8 cellular contexts compared by ENCODE assay signal in genomic region chr10:71766717-71767419, GRCh38. TPM values are rescaled to one million over a fixed set of nuclear protein-coding genes. Genes with fewer than 3 reads are reported as not detected.
DNase-seq lines count a peak whose midpoint lies in the region; ATAC-seq and TF ChIP-seq lines count a peak whose summit lies in the region.

No MANE protein-coding gene starts in this region.

- TF ChIP-seq CTCF in GM13976 (IDR thresholded peaks at IDR 0.05; ENCODE audit: borderline replicate concordance, control extremely low read depth, extremely low read depth, insufficient read depth, missing control alignments): no peak
- TF ChIP-seq CTCF in neural progenitor cell (IDR thresholded peaks at IDR 0.05): no peak

- no peaks in the 10 kb centered on the region for H3K9me3 ChIP-seq in esophagus (ENCODE audit: control insufficient read depth in 2 of 2, insufficient read depth in 1 of 2, low read depth in 1 of 2, low read length in 1 of 2)
- no peaks in the 10 kb centered on the region for H3K9me3 ChIP-seq in neural progenitor cell (ENCODE audit: low read depth)

- H3K27me3 Mint-ChIP-seq in neural progenitor cell (ENCODE audit: insufficient read depth, low read depth): peaks cover 15% of the 10 kb centered on the region

- no peak overlapping the region for H3K4me2 ChIP-seq in neural progenitor cell

- no peaks in the 10 kb centered on the region for H4K20me1 ChIP-seq in neural progenitor cell (ENCODE audit: low read depth)

- H3K4me1 ChIP-seq in esophagus (ENCODE audit: control insufficient read depth in 2 of 2, insufficient read depth in 2 of 2, low read length in 1 of 2) (peaks cover 32 to 56% of the 10 kb centered on the region in 2 donors), neural progenitor cell (peaks cover 4% of the 10 kb centered on the region)

- H3K27ac Mint-ChIP-seq in neural progenitor cell: peak overlapping the region; percentile 60

- H3F3A ChIP-seq in neural progenitor cell (ENCODE audit: low read depth): no peaks in the 10 kb centered on the region

- H3K27me3 ChIP-seq in esophagus (ENCODE audit: control insufficient read depth in 1 of 2, insufficient read depth in 2 of 2, low read length in 2 of 2): no peaks in the 10 kb centered on the region
- H3K27me3 ChIP-seq in neural progenitor cell: peaks cover 14% of the 10 kb centered on the region

- no peaks in the 10 kb centered on the region for H3K9me3 Mint-ChIP-seq in neural progenitor cell

- H3K9ac ChIP-seq in neural progenitor cell: no peak overlapping the region

- in situ Hi-C loops in GM13976 (cut with MboI; ENCODE audit: low sequenced_read_pairs, unreplicated experiment): no loop called here

- DNase-seq in GM13976 (ENCODE audit: low spot score) (peak; percentile 57), SW480 (ENCODE audit: low spot score) (peak; percentile 94), neural progenitor cell (ENCODE audit: low spot score) (no peak), middle frontal gyrus (ENCODE audit: extremely low spot score, low spot score) (no peak), NCI-H1436 treated with DMSO at 0.1 percent for 48 hours (lab: John Stamatoyannopoulos, UW) (no peak)
- DNase-seq in stimulated activated CD4-positive, alpha-beta T cell treated with anti-CD3 and anti-CD28 coated beads, Interleukin-2, amount 100 ng/mL, for 24 hours: no peak

- H3K4me3 ChIP-seq in esophagus (ENCODE audit: low read depth in 1 of 2, low read length in 2 of 2) (no peak overlapping the region), neural progenitor cell (no peak overlapping the region)

- 12 to 31% methylated on average over 10 of the region's 10 CpGs for WGBS in esophagus, 2 donors

- no peaks in the 10 kb centered on the region for H3K36me3 Mint-ChIP-seq in neural progenitor cell

- H2AFZ ChIP-seq in neural progenitor cell (replicated peaks): no peak overlapping the region

- H3K27ac ChIP-seq in esophagus (ENCODE audit: low read depth in 2 of 2, low read length in 1 of 2): peak overlapping the region; percentile 97
- no peak overlapping the region for H3K27ac ChIP-seq in neural progenitor cell

- peaks cover 18% of the 10 kb centered on the region for H3K4me1 Mint-ChIP-seq in neural progenitor cell

- no peaks in the 10 kb centered on the region for H3K79me2 ChIP-seq in neural progenitor cell (ENCODE audit: low read depth)

- no peak overlapping the region for H3K4me3 Mint-ChIP-seq in neural progenitor cell

- H3K36me3 ChIP-seq in esophagus (ENCODE audit: control insufficient read depth in 2 of 2, insufficient read depth in 2 of 2, low read length in 1 of 2): peaks cover 0 to 6% of the 10 kb centered on the region in 2 donors
- H3K36me3 ChIP-seq in neural progenitor cell: no peaks in the 10 kb centered on the region

- ATAC-seq in GM19467 (IDR thresholded peaks at IDR 0.05; ENCODE audit: unreplicated experiment): no peak

RNA-seq across cellular contexts. Expression of gene VSIR, which starts 6.5 kb away (rescaled TPM):
- polyA plus RNA-seq in esophagus: 10 to 100 TPM; 26.6 to 41.9 TPM
- 0.46 TPM in 1 of 2 replicates, not detected in the other for total RNA-seq in neural progenitor cell (ENCODE audit: low replicate concordance)

RNA-seq across cellular contexts. Expression of gene C10orf105, which starts 47.3 kb away (rescaled TPM):
- under 1 TPM; 0.02 to 0.04 TPM for polyA plus RNA-seq in esophagus
- total RNA-seq in neural progenitor cell (ENCODE audit: low replicate concordance): 0.39 and 1.5 TPM in 2 replicates

Comparison
In these comparisons a context has a peak if more than half of its experiments do, and no peak if none do; other contexts are left out.
1. DNase-seq: peak in GM13976 (single experiment) and SW480 (single experiment); none in neural progenitor cell (single experiment), stimulated activated CD4-positive, alpha-beta T cell treated with anti-CD3 and anti-CD28 coated beads, Interleukin-2, amount 100 ng/mL, for 24 hours (0 of 2), middle frontal gyrus (single experiment) and NCI-H1436 treated with DMSO at 0.1 percent for 48 hours (single experiment).